1 cellular context compared by ENCODE assay signal in the genomic region with DNA sequence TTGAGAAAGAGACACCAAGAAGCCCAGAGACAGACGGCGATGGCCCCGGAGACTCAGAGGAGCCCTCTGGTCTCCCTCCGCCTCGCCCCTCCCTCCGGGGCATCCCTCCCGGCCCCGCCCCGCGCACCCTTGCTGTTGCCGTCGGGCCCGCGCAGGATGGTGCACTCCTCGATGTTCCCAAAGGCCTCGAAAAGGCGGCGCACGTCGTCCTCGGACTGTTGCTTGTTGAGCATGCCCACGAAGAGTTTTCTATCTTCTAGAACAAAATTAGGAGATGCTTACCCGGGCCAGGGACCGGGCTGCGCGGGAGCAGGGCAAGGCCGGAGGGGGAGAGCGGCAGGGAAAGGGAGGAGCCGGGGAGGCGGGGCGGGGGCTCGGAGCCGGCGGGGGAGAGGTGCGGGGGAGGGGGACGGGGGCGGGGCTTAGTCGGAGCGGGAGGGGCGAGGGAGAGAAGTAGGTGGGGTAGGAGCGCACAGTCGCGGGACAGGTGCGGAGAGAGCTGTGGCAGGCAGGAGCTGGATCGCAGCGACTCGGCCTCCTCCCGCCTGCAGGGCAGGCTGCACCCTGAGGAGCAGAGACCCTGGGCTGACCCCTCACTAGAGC.
TF ChIP-seq lines count a peak whose summit lies in the region.

No MANE protein-coding gene starts in this region.

TF ChIP-seq in H1, 55 proteins besides CTCF, POLR2A, EP300 and RAD21 (continued from another document):
- TF ChIP-seq KDM1A (IDR thresholded peaks at IDR 0.05; ENCODE audit: borderline replicate concordance, low read length): no peak
- no peak for TF ChIP-seq CREB1 (IDR thresholded peaks at IDR 0.05)
- no peak for TF ChIP-seq PHF8 (conservative IDR thresholded peaks at IDR 0.05; ENCODE audit: low read depth, low read length)
- no peak for TF ChIP-seq RXRA (IDR thresholded peaks at IDR 0.05; ENCODE audit: insufficient read depth, low read depth, low read length)
- TF ChIP-seq BCL11A (IDR thresholded peaks at IDR 0.05; ENCODE audit: low read depth in 2 of 2, low read length in 2 of 2): no peak
- TF ChIP-seq SUZ12 (IDR thresholded peaks at IDR 0.05; ENCODE audit: low read length): no peak
- TF ChIP-seq RNF2 (IDR thresholded peaks at IDR 0.05; ENCODE audit: borderline replicate concordance, low read depth, low read length, missing control alignments, poor library complexity, severe bottlenecking): no peak
- TF ChIP-seq YY1 (IDR thresholded peaks at IDR 0.05; ENCODE audit: low read depth, low read length): no peak
- TF ChIP-seq TAF1 (IDR thresholded peaks at IDR 0.05; ENCODE audit: low read depth, low read length): no peak
